7 cellular contexts compared by ENCODE assay signal in genomic region chr12:45959025-45959424, GRCh38.
"Had no signal": no experiment of that assay in that cellular context is flagged by ENCODE, and none has a peak within 500 bp of the region (broad histone marks: within the 10 kb centered on the region; RNA-seq: fewer than 3 reads in every experiment).

No MANE protein-coding gene starts in this region.

- H3K9me3 ChIP-seq: HAP-1 had no signal

- H3K4me3 Mint-ChIP-seq: HFFc6 had no signal

- ATAC-seq: HCT116 had no signal

- H3K4me1 ChIP-seq: HAP-1 had no signal

- H3K27ac Mint-ChIP-seq: HFFc6 had no signal

- DNase-seq: GM23248, GOT3, H7, HFFc6, IMR-90 had no signal

- H3K27ac ChIP-seq: GM23248 had no signal

- H3K4me3 ChIP-seq: GM23248, HAP-1 had no signal
